ENCODE assay signal across 10 cellular contexts in the genomic region with DNA sequence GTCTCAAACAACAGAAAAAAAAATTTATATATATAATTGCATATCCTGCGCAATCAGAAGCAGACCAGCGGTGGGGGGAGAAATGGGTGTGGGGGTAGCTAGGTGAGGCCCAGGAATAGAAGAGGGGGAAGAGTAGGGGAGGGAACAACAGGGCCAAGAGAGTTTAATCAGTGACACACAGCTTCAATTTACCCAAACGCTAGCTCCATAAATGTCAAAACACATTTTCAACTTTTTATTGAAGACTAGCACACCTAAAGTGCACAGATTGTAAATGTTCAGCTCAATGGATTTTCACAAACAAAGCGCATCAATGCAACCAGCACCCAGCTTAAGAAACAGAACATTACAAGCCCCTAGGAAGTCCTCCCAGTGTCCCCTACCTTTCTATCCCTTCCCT. TPM values are rescaled to one million over a fixed set of nuclear protein-coding genes. Genes with fewer than 3 reads are reported as not detected.
"Had no signal": no experiment of that assay in that cellular context is flagged by ENCODE, and none has a peak within 500 bp of the region (broad histone marks: within the 10 kb centered on the region; RNA-seq: fewer than 3 reads in every experiment).

No MANE protein-coding gene starts in this region.

- FAIRE-seq: H1, H54, K562 had no signal

- H3K27ac ChIP-seq: HL-60 had no signal

- H3K4me3 ChIP-seq: GM23338, K562 had no signal

- DNase-seq: H9, HCEC 1CT, HFFc6, IMR-90 had no signal

- ATAC-seq: GM23338, K562 had no signal

RNA-seq across cellular contexts. Expression of a gene that starts 24.8 kb away (rescaled TPM):
- total RNA-seq: K562 had no signal
- polyA plus RNA-seq: K562 had no signal

RNA-seq across cellular contexts. Expression of a gene that starts 25.9 kb away (rescaled TPM):
- total RNA-seq: HT1080, IMR-90, K562 had no signal
- polyA plus RNA-seq: IMR-90, K562 had no signal

RNA-seq across cellular contexts. Expression of a gene that starts 37.4 kb away (rescaled TPM):
- total RNA-seq: GM23338, H1, H9, HFFc6, HT1080, IMR-90, K562 had no signal
- polyA plus RNA-seq: IMR-90, K562 had no signal
